Comparison of ENCODE assay signal across 8 cellular contexts in genomic region chr12:51217133-51217967, GRCh38. TPM values are rescaled to one million over a fixed set of nuclear protein-coding genes. Genes with fewer than 3 reads are reported as not detected.
DNase-seq lines count a peak whose midpoint lies in the region; ATAC-seq and TF ChIP-seq lines count a peak whose summit lies in the region.

No MANE protein-coding gene starts in this region.

- peak overlapping the region; percentile 92 for H3K27ac ChIP-seq in CD4-positive, CD25-positive, alpha-beta regulatory T cell (ENCODE audit: insufficient read depth, low read length, poor library complexity, severe bottlenecking)
- H3K27ac ChIP-seq in KOPT-K1 (ENCODE audit: low read depth, low read length, poor library complexity, severe bottlenecking) = peak overlapping the region; percentile 63
- peak overlapping the region; percentile 98 to 100 for H3K27ac ChIP-seq in coronary artery
- peak overlapping the region; percentile 76 to 79 for H3K27ac ChIP-seq in liver (ENCODE audit: low read depth in 1 of 2, low read length in 2 of 2)

- H3K4me3 Mint-ChIP-seq in CD4-positive, CD25-positive, alpha-beta regulatory T cell = peak overlapping the region; percentile 79 to 97 (median 94)

- peak in 1 of 2 donors; percentile 7 for TF ChIP-seq RAD21 in liver (IDR thresholded peaks at IDR 0.05)

- no peaks in the 10 kb centered on the region for H3K9me3 ChIP-seq in CD4-positive, CD25-positive, alpha-beta regulatory T cell (ENCODE audit: control insufficient read depth in 2 of 2, low read length in 2 of 2)
- H3K9me3 ChIP-seq in KOPT-K1 (ENCODE audit: insufficient read depth, low read length, poor library complexity, severe bottlenecking) (no peaks in the 10 kb centered on the region), liver (ENCODE audit: control insufficient read depth in 4 of 4, low read length in 3 of 4) (no peaks in the 10 kb centered on the region)

- peaks cover 22% of the 10 kb centered on the region for H3K4me1 ChIP-seq in CD4-positive, CD25-positive, alpha-beta regulatory T cell (ENCODE audit: control insufficient read depth, insufficient read depth, low read length, poor library complexity, severe bottlenecking)
- H3K4me1 ChIP-seq in liver (ENCODE audit: control insufficient read depth in 4 of 4, insufficient read depth in 4 of 4, low read length in 3 of 4) = peaks cover 0 to 14% (median 6%) of the 10 kb centered on the region in 4 donors

- peak overlapping the region; percentile 74 to 98 (median 96) for H3K27ac Mint-ChIP-seq in CD4-positive, CD25-positive, alpha-beta regulatory T cell

- no peaks in the 10 kb centered on the region for H3K36me3 ChIP-seq in CD4-positive, CD25-positive, alpha-beta regulatory T cell (ENCODE audit: control insufficient read depth, insufficient read depth, low read length)
- H3K36me3 ChIP-seq in KOPT-K1 (ENCODE audit: insufficient read depth, low read length) (no peaks in the 10 kb centered on the region), liver (ENCODE audit: control insufficient read depth in 4 of 4, insufficient read depth in 3 of 4, low read depth in 1 of 4, low read length in 3 of 4) (no peaks in the 10 kb centered on the region)

- H3K4me1 Mint-ChIP-seq in CD4-positive, CD25-positive, alpha-beta regulatory T cell = peaks cover 9 to 23% (median 22%) of the 10 kb centered on the region in 4 donors

- H3K9ac ChIP-seq in liver (ENCODE audit: low read depth in 1 of 2, low read length in 2 of 2) = peak overlapping the region; percentile 16 to 64

- H3K27me3 ChIP-seq in CD4-positive, CD25-positive, alpha-beta regulatory T cell (ENCODE audit: control insufficient read depth, insufficient read depth, low read length) = no peaks in the 10 kb centered on the region
- no peaks in the 10 kb centered on the region for H3K27me3 ChIP-seq in liver (ENCODE audit: control insufficient read depth in 4 of 4, insufficient read depth in 4 of 4, low read length in 3 of 4)

- peaks cover 10% of the 10 kb centered on the region for H3K36me3 Mint-ChIP-seq in CD4-positive, CD25-positive, alpha-beta regulatory T cell

- no peak overlapping the region for H3K4me3 ChIP-seq in CD4-positive, CD25-positive, alpha-beta regulatory T cell (ENCODE audit: low read depth, low read length)
- H3K4me3 ChIP-seq in coronary artery (peak overlapping the region; percentile 95), liver (ENCODE audit: low read depth in 1 of 3, low read length in 3 of 3) (peak overlapping the region; percentile 59 to 98 (median 90))

- TF ChIP-seq CTCF in GM20000 (IDR thresholded peaks at IDR 0.05; ENCODE audit: extremely low read depth, missing control alignments) (peak; percentile 36), coronary artery (IDR thresholded peaks at IDR 0.05) (no peak), liver (IDR thresholded peaks at IDR 0.05; ENCODE audit: low read depth, low read length, missing input control) (peak; percentile 5)

- DNase-seq in CD4-positive, CD25-positive, alpha-beta regulatory T cell = peak in 2 of 3 donors; percentile 32 to 49
- DNase-seq in GM20000 (ENCODE audit: low spot score) = peak; percentile 88
- peak; percentile 59 for DNase-seq in activated CD4-positive, alpha-beta T cell treated with anti-CD3 and anti-CD28 coated beads, Interleukin-2, amount 50 U/mL, for 1 hour
- DNase-seq in coronary artery (ENCODE audit: low spot score) = peak; percentile 82
- peak; percentile 24 to 26 for DNase-seq in stimulated activated CD4-positive, alpha-beta T cell treated with anti-CD3 and anti-CD28 coated beads, Interleukin-4, amount 100 ng/mL, for 48 hours (ENCODE audit: low read depth in 2 of 2)
- DNase-seq in SW 1271 (lab: John Stamatoyannopoulos, UW) = no peak

- H3K9me3 Mint-ChIP-seq in CD4-positive, CD25-positive, alpha-beta regulatory T cell = no peaks in the 10 kb centered on the region

- no peaks in the 10 kb centered on the region for H3K27me3 Mint-ChIP-seq in CD4-positive, CD25-positive, alpha-beta regulatory T cell

- 1% methylated on average over 81 of the region's 81 CpGs for WGBS in liver

- peak; percentile 37 to 46 for ATAC-seq in CD4-positive, CD25-positive, alpha-beta regulatory T cell (ENCODE audit: low read depth in 2 of 2)

TF ChIP-seq in liver, 16 proteins besides CTCF, POLR2A, EP300 and RAD21:
- TF ChIP-seq JUND (IDR thresholded peaks at IDR 0.05) (no peak), GABPA (IDR thresholded peaks at IDR 0.05 in 1 of 2, conservative IDR thresholded peaks at IDR 0.05 in 1 of 2) (no peak), HNF4G (IDR thresholded peaks at IDR 0.05) (no peak), TAF1 (conservative IDR thresholded peaks at IDR 0.05) (no peak), SP1 (IDR thresholded peaks at IDR 0.05) (no peak), ATF3 (IDR thresholded peaks at IDR 0.05) (no peak), FOXA2 (IDR thresholded peaks at IDR 0.05) (no peak), EGR1 (IDR thresholded peaks at IDR 0.05; ENCODE audit: low read depth in 2 of 2) (no peak)

RNA-seq across cellular contexts. Expression of gene POU6F1, which starts 0.5 kb away (rescaled TPM):
- total RNA-seq in CD4-positive, CD25-positive, alpha-beta regulatory T cell = 25.1 TPM
- polyA plus RNA-seq in CD4-positive, CD25-positive, alpha-beta regulatory T cell = 1 to 10 TPM in 3 of 4 donors, under 1 TPM in 1; 0.74 to 2.7 (median 2.4) TPM
- total RNA-seq in liver = 1 to 10 TPM in 1 of 2 donors, under 1 TPM in 1; 0.33 to 1.8 TPM
- 1 to 10 TPM; 1.3 to 2.8 TPM for polyA plus RNA-seq in liver

RNA-seq across cellular contexts. Expression of gene DAZAP2, which starts 21.3 kb away (rescaled TPM):
- 338 TPM for total RNA-seq in CD4-positive, CD25-positive, alpha-beta regulatory T cell
- polyA plus RNA-seq in CD4-positive, CD25-positive, alpha-beta regulatory T cell = 1,000 to 10,000 TPM; 1,508 to 1,956 (median 1,583) TPM
- total RNA-seq in liver = 100 to 1,000 TPM in 1 of 2 donors, 10 to 100 TPM in 1; 66.0 to 109 TPM
- polyA plus RNA-seq in liver = 100 to 1,000 TPM; 161 to 218 TPM

RNA-seq across cellular contexts. Expression of gene TFCP2, which starts 44.4 kb away (rescaled TPM):
- total RNA-seq in CD4-positive, CD25-positive, alpha-beta regulatory T cell = 24.9 TPM
- 10 to 100 TPM in 3 of 4 donors, 1 to 10 TPM in 1; 9.0 to 12.2 (median 11.2) TPM for polyA plus RNA-seq in CD4-positive, CD25-positive, alpha-beta regulatory T cell
- 1 to 10 TPM; 6.1 to 8.6 TPM for total RNA-seq in liver
- 1 to 10 TPM; 1.6 to 4.2 TPM for polyA plus RNA-seq in liver

RNA-seq across cellular contexts. Expression of gene SMAGP, which starts 52.9 kb away (rescaled TPM):
- 3.4 TPM for total RNA-seq in CD4-positive, CD25-positive, alpha-beta regulatory T cell
- 10 to 100 TPM in 2 of 4 donors, 1 to 10 TPM in 2; 5.7 to 13.5 (median 8.7) TPM for polyA plus RNA-seq in CD4-positive, CD25-positive, alpha-beta regulatory T cell
- total RNA-seq in liver = 1 to 10 TPM; 2.4 to 3.3 TPM
- polyA plus RNA-seq in liver = 1 to 10 TPM; 5.0 to 6.4 TPM

Comparison
In these comparisons a context has a peak if more than half of its experiments do, and no peak if none do; other contexts are left out.
1. DNase-seq: peak in CD4-positive, CD25-positive, alpha-beta regulatory T cell (2 of 3), GM20000 (single experiment), activated CD4-positive, alpha-beta T cell treated with anti-CD3 and anti-CD28 coated beads, Interleukin-2, amount 50 U/mL, for 1 hour (single experiment), coronary artery (single experiment) and stimulated activated CD4-positive, alpha-beta T cell treated with anti-CD3 and anti-CD28 coated beads, Interleukin-4, amount 100 ng/mL, for 48 hours (2 of 2); none in SW 1271 (0 of 2).
2. Peak in every context shown above with its lines, with median percentiles within 50 percentile points of each other: H3K27ac ChIP-seq.